In genomic region chr1:44988531-44989156, GRCh38 we compare ENCODE assay signal across 21 cellular contexts.
"Had no signal": no experiment of that assay in that cellular context is flagged by ENCODE, and none has a peak within 500 bp of the region (broad histone marks: within the 10 kb centered on the region; RNA-seq: fewer than 3 reads in every experiment).

No MANE protein-coding gene starts in this region.

- ATAC-seq: activated naive CD8-positive, alpha-beta T cell treated with anti-CD3 and anti-CD28 coated beads, Interleukin-2, amount 50 U/mL, for 24 hours; activated T-helper 17 cell treated with anti-CD3 and anti-CD28 coated beads, Interleukin-2, amount 50 U/mL, for 72 hours; foreskin keratinocyte; psoas muscle; right cardiac atrium; stimulated activated naive CD8-positive, alpha-beta T cell treated with anti-CD3 and anti-CD28 coated beads, Interleukin-15, Interleukin-2, amounts not matched to agents 100 U/mL and 50 U/mL, for 24 hours; T-cell had no signal

- H3K27ac Mint-ChIP-seq: activated naive CD8-positive, alpha-beta T cell treated with anti-CD3 and anti-CD28 coated beads, Interleukin-2, amount 50 U/mL, for 24 hours; activated T-helper 17 cell treated with anti-CD3 and anti-CD28 coated beads, Interleukin-2, amount 50 U/mL, for 72 hours; neural progenitor cell; T-cell had no signal

- H3K36me3 ChIP-seq: brain microvascular endothelial cell, neural progenitor cell, ovary, tibial artery had no signal

- H3K27me3 Mint-ChIP-seq: activated naive CD8-positive, alpha-beta T cell treated with anti-CD3 and anti-CD28 coated beads, Interleukin-2, amount 50 U/mL, for 24 hours; activated T-helper 17 cell treated with anti-CD3 and anti-CD28 coated beads, Interleukin-2, amount 50 U/mL, for 72 hours; T-cell had no signal

- H3K4me3 ChIP-seq: hepatocyte, neural progenitor cell, ovary, psoas muscle, tibial artery had no signal

- H3K4me3 Mint-ChIP-seq: activated naive CD8-positive, alpha-beta T cell treated with anti-CD3 and anti-CD28 coated beads, Interleukin-2, amount 50 U/mL, for 24 hours; activated T-helper 17 cell treated with anti-CD3 and anti-CD28 coated beads, Interleukin-2, amount 50 U/mL, for 72 hours; neural progenitor cell; T-cell had no signal

- H3K27me3 ChIP-seq: brain microvascular endothelial cell, foreskin keratinocyte, hepatocyte, neural progenitor cell, ovary, tibial artery had no signal

- H3K9me3 Mint-ChIP-seq: activated naive CD8-positive, alpha-beta T cell treated with anti-CD3 and anti-CD28 coated beads, Interleukin-2, amount 50 U/mL, for 24 hours; activated T-helper 17 cell treated with anti-CD3 and anti-CD28 coated beads, Interleukin-2, amount 50 U/mL, for 72 hours; neural progenitor cell; T-cell had no signal

- H3K27ac ChIP-seq: brain microvascular endothelial cell, foreskin keratinocyte, hepatocyte, neural progenitor cell, ovary, psoas muscle, tibial artery had no signal

- H3K36me3 Mint-ChIP-seq: neural progenitor cell, T-cell had no signal

- H3K9me3 ChIP-seq: ovary, psoas muscle, tibial artery had no signal

- DNase-seq: activated CD4-positive, alpha-beta T cell treated with anti-CD3 and anti-CD28 coated beads for 1 hour; activated CD4-positive, alpha-beta T cell treated with anti-CD3 and anti-CD28 coated beads, Interleukin-2, amount 50 U/mL, for 48 hours; activated naive CD4-positive, alpha-beta T cell; activated naive CD8-positive, alpha-beta T cell treated with anti-CD3 and anti-CD28 coated beads, Interleukin-2, amount 50 U/mL, for 24 hours; activated T-cell treated with anti-CD3 and anti-CD28 coated beads, Interleukin-2, amount 50 U/mL, for 1 hour; anterior cingulate cortex; brain microvascular endothelial cell; central memory CD4-positive, alpha-beta T cell; foreskin keratinocyte; mesendoderm; ovary; psoas muscle; right cardiac atrium; stimulated activated CD4-positive, alpha-beta T cell treated with anti-CD3 and anti-CD28 coated beads, Interleukin-2, amount 100 ng/mL, for 24 hours; stimulated activated naive CD8-positive, alpha-beta T cell treated with anti-CD3 and anti-CD28 coated beads, Interleukin-15, Interleukin-2, amounts not matched to agents 100 U/mL and 50 U/mL, for 24 hours; T-cell; T1000; tibial artery had no signal
